Comparison of ENCODE assay signal across 9 cellular contexts in the genomic region with DNA sequence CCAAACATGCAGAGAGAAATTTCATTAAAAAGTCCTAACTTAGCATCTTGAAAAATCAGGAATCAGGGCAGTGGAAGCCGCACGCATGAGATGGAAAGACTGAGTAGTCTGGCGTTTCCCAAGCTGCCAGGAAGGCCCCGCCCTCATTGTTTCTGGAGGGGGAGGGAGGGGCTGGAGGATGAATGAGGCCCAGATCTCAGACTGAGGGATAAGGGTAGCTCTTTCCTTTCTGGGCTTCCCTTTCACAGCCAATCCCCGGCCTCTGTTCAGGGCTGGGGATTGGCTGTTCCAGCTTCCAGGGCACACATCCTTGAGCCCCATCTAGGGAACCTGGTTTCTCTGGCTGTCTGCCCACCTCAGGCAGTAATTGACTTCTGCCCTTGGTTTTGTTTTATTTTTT. TPM values are rescaled to one million over a fixed set of nuclear protein-coding genes. Genes with fewer than 3 reads are reported as not detected.
DNase-seq lines count a peak whose midpoint lies in the region; ATAC-seq and TF ChIP-seq lines count a peak whose summit lies in the region.
"Had no signal": no experiment of that assay in that cellular context is flagged by ENCODE, and none has a peak within 500 bp of the region (broad histone marks: within the 10 kb centered on the region; RNA-seq: fewer than 3 reads in every experiment).

No MANE protein-coding gene starts in this region.

- H3K4me3 ChIP-seq in coronary artery: no peak overlapping the region
- no peak overlapping the region for H3K4me3 ChIP-seq in lower lobe of right lung

- H3K27ac ChIP-seq in coronary artery (peak overlapping the region; percentile 52 to 89), lower lobe of right lung (peak overlapping the region; percentile 46)

- H3K9me3 Mint-ChIP-seq in stimulated activated memory B cell treated with anti-CD40 and anti-IgM and Interleukin-4, amounts not matched to agents 10 μg/mL and 1 μg/mL and 100 μg/mL, for 72 hours: no peaks in the 10 kb centered on the region
- H3K9me3 Mint-ChIP-seq: activated T-cell treated with anti-CD3 and anti-CD28 coated beads, Interleukin-2, amount 50 U/mL, for 4 hours had no signal

- H3K36me3 Mint-ChIP-seq in stimulated activated memory B cell treated with anti-CD40 and anti-IgM and Interleukin-4, amounts not matched to agents 10 μg/mL and 1 μg/mL and 100 μg/mL, for 72 hours: peaks cover 19% of the 10 kb centered on the region

- intact Hi-C loops in lower lobe of right lung (cut with DNase I): loop anchor here (10.0 kb wide), 1 partner anchor 83 kb away; no protein-coding TSS in a partner anchor

- no peak overlapping the region for H3K27ac Mint-ChIP-seq in stimulated activated memory B cell treated with anti-CD40 and anti-IgM and Interleukin-4, amounts not matched to agents 10 μg/mL and 1 μg/mL and 100 μg/mL, for 72 hours

- ATAC-seq in lower lobe of right lung: peak; percentile 71 to 75
- no peak for ATAC-seq in stimulated activated memory B cell treated with anti-CD40 and anti-IgM and Interleukin-4, amounts not matched to agents 10 μg/mL and 1 μg/mL and 100 μg/mL, for 72 hours
- ATAC-seq in HG03469 (IDR thresholded peaks at IDR 0.05; ENCODE audit: unreplicated experiment): no peak

- peaks cover 31% of the 10 kb centered on the region for H3K36me3 ChIP-seq in lower lobe of right lung

- peaks cover 28% of the 10 kb centered on the region for H3K4me1 Mint-ChIP-seq in stimulated activated memory B cell treated with anti-CD40 and anti-IgM and Interleukin-4, amounts not matched to agents 10 μg/mL and 1 μg/mL and 100 μg/mL, for 72 hours

- no peaks in the 10 kb centered on the region for H3K9me3 ChIP-seq in lower lobe of right lung

- no peaks in the 10 kb centered on the region for H3K27me3 ChIP-seq in lower lobe of right lung (ENCODE audit: low read depth)

- peaks cover 40% of the 10 kb centered on the region for H3K4me1 ChIP-seq in lower lobe of right lung

- DNase-seq in D341Med (ENCODE audit: low spot score) (peak; percentile 67), NCI-H2171 (lab: John Stamatoyannopoulos, UW) (peak; percentile 86), coronary artery (ENCODE audit: low spot score) (peak; percentile 94), lower lobe of right lung (peak; percentile 64), midbrain (lab: John Stamatoyannopoulos, UW) (no peak)
- DNase-seq in stimulated activated CD4-positive, alpha-beta T cell treated with anti-CD3 and anti-CD28 coated beads, Interleukin-4, amount 100 ng/mL, for 4 hours: no peak
- DNase-seq: activated T-cell treated with anti-CD3 and anti-CD28 coated beads, Interleukin-2, amount 50 U/mL, for 4 hours had no signal

- H3K27me3 Mint-ChIP-seq in stimulated activated memory B cell treated with anti-CD40 and anti-IgM and Interleukin-4, amounts not matched to agents 10 μg/mL and 1 μg/mL and 100 μg/mL, for 72 hours: no peaks in the 10 kb centered on the region

- no peak overlapping the region for H3K4me3 Mint-ChIP-seq in stimulated activated memory B cell treated with anti-CD40 and anti-IgM and Interleukin-4, amounts not matched to agents 10 μg/mL and 1 μg/mL and 100 μg/mL, for 72 hours
- H3K4me3 Mint-ChIP-seq: activated T-cell treated with anti-CD3 and anti-CD28 coated beads, Interleukin-2, amount 50 U/mL, for 4 hours had no signal

- TF ChIP-seq CTCF in coronary artery (IDR thresholded peaks at IDR 0.05) (no peak), lower lobe of right lung (IDR thresholded peaks at IDR 0.05) (no peak)

RNA-seq across cellular contexts. Expression of a gene that starts 7.3 kb away (rescaled TPM):
- total RNA-seq in lower lobe of right lung: 68.0 TPM

RNA-seq across cellular contexts. Expression of a gene that starts 13.7 kb away (rescaled TPM):
- 7.4 TPM for total RNA-seq in lower lobe of right lung

RNA-seq across cellular contexts. Expression of a gene that starts 17.2 kb away (rescaled TPM):
- total RNA-seq in lower lobe of right lung: 30.4 TPM

Comparison
In these comparisons a context has a peak if more than half of its experiments do, and no peak if none do; other contexts are left out.
1. DNase-seq: peak in D341Med (single experiment), NCI-H2171 (single experiment), coronary artery (single experiment) and lower lobe of right lung (single experiment); none in midbrain (single experiment) and stimulated activated CD4-positive, alpha-beta T cell treated with anti-CD3 and anti-CD28 coated beads, Interleukin-4, amount 100 ng/mL, for 4 hours (0 of 2).
2. ATAC-seq: peak in lower lobe of right lung (2 of 2); none in stimulated activated memory B cell treated with anti-CD40 and anti-IgM and Interleukin-4, amounts not matched to agents 10 μg/mL and 1 μg/mL and 100 μg/mL, for 72 hours (single experiment) and HG03469 (single experiment).